ENCODE assay signal across 7 cellular contexts in genomic region chr20:34439168-34439567, GRCh38.
"Had no signal": no experiment of that assay in that cellular context is flagged by ENCODE, and none has a peak within 500 bp of the region (broad histone marks: within the 10 kb centered on the region; RNA-seq: fewer than 3 reads in every experiment).

No MANE protein-coding gene starts in this region.

- ATAC-seq: HCT116, HepG2 had no signal

- DNase-seq: GM23248, GOT3, H7, HFFc6 had no signal

- H3K27me3 Mint-ChIP-seq: IgD-negative memory B cell had no signal

- H3K9me3 Mint-ChIP-seq: HFFc6, IgD-negative memory B cell had no signal

- H3K4me3 Mint-ChIP-seq: HFFc6, IgD-negative memory B cell had no signal

- H3K27ac Mint-ChIP-seq: HFFc6 had no signal
